ENCODE assay signal across 15 cellular contexts in the genomic region with DNA sequence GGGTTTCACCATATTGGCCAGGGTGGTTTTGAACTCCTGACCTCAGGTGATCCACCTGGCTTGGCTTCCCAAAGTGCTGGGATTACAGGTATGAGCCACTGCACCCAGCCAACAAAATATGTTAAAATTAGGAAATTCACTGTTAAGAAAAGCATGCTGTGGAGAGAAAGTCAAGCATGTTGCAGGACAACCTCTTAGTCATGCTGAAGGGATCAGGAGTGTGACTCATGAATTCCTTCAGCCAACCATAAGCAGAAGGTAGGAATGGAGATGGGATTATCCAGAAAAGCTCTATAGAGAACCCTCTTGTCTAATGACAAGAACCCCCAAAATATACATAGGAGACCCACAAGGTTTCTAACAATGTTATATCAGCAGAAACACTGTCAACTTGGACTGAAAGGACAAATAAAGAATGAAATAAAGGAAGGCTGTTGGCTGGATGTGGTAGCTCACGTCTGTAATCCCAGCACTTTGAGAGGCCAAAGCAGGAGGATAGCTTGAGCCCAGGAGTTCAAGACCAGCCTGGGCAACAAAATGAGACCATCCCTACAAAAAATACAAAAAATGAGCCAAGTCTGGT. TPM values are rescaled to one million over a fixed set of nuclear protein-coding genes. Genes with fewer than 3 reads are reported as not detected.
DNase-seq lines count a peak whose midpoint lies in the region; FAIRE-seq and TF ChIP-seq lines count a peak whose summit lies in the region.
"Had no signal": no experiment of that assay in that cellular context is flagged by ENCODE, and none has a peak within 500 bp of the region (broad histone marks: within the 10 kb centered on the region; RNA-seq: fewer than 3 reads in every experiment).

No MANE protein-coding gene starts in this region.

- CTCF ChIA-PET in endothelial cell of umbilical vein (lab: Charles Lee), result interaction anchor here (2.5 kb wide), 1 partner anchor 14 kb away, joined by 7 read pairs; no protein-coding TSS in a partner anchor

- no peak overlapping the region for H3K18ac ChIP-seq in trophoblast cell (ENCODE audit: low read length)

- TF ChIP-seq POLR2A in NB4 (IDR thresholded peaks at IDR 0.05; ENCODE audit: extremely low read depth, insufficient read length), result no peak
- no peak for TF ChIP-seq POLR2A in endothelial cell of umbilical vein (IDR thresholded peaks at IDR 0.05; ENCODE audit: low read depth, low read length)
- no peak for TF ChIP-seq POLR2A in sigmoid colon (IDR thresholded peaks at IDR 0.05)

- no peak overlapping the region for H3K23ac ChIP-seq in trophoblast cell (ENCODE audit: low read length)

- H3K4me3 ChIP-seq in NB4 (ENCODE audit: low read depth, low read length) (no peak overlapping the region), endothelial cell of umbilical vein (replicated peaks in 1 of 3; ENCODE audit: insufficient read depth in 1 of 3, low read depth in 1 of 3, low read length in 3 of 3) (no peak overlapping the region), trophoblast cell (ENCODE audit: low read depth, low read length) (no peak overlapping the region), sigmoid colon (no peak overlapping the region)

- no peak for TF ChIP-seq EP300 in sigmoid colon (IDR thresholded peaks at IDR 0.05)

- H3K9me3 ChIP-seq in endothelial cell of umbilical vein (replicated peaks; ENCODE audit: control insufficient read depth, insufficient read depth, low read length) (no peaks in the 10 kb centered on the region), trophoblast cell (ENCODE audit: insufficient read depth, low read depth, low read length) (no peaks in the 10 kb centered on the region), sigmoid colon (peaks cover 0 to 5% (median 2%) of the 10 kb centered on the region in 4 donors)

- H3K27me3 ChIP-seq in endothelial cell of umbilical vein (ENCODE audit: control insufficient read depth in 2 of 2, insufficient read depth in 2 of 2, low read length in 2 of 2) (no peaks in the 10 kb centered on the region), trophoblast cell (ENCODE audit: insufficient read depth, low read length) (no peaks in the 10 kb centered on the region), sigmoid colon (no peaks in the 10 kb centered on the region)

- H3K4me1 ChIP-seq in endothelial cell of umbilical vein (ENCODE audit: control insufficient read depth, extremely low read depth, insufficient read depth, low read length) (no peaks in the 10 kb centered on the region), trophoblast cell (ENCODE audit: control insufficient read depth in 1 of 2, insufficient read depth in 2 of 2, low read length in 2 of 2) (no peaks in the 10 kb centered on the region), sigmoid colon (peaks cover 0 to 27% (median 11%) of the 10 kb centered on the region in 4 donors)

- H3K14ac ChIP-seq in trophoblast cell (ENCODE audit: low read length), result no peak overlapping the region

- H3K27ac ChIP-seq in endothelial cell of umbilical vein (ENCODE audit: insufficient read depth, low read depth, low read length) (no peak overlapping the region), trophoblast cell (ENCODE audit: low read depth, low read length) (no peak overlapping the region), sigmoid colon (no peak overlapping the region)

- no peaks in the 10 kb centered on the region for H3K9me1 ChIP-seq in endothelial cell of umbilical vein (replicated peaks; ENCODE audit: control insufficient read depth, extremely low read depth, insufficient read depth, low read length)

- no peak overlapping the region for H2BK12ac ChIP-seq in trophoblast cell (ENCODE audit: low read length)

- H3K4me2 ChIP-seq in endothelial cell of umbilical vein (ENCODE audit: insufficient read depth, low read length) (no peak overlapping the region), trophoblast cell (ENCODE audit: low read length) (no peak overlapping the region)

- H2BK5ac ChIP-seq in trophoblast cell (ENCODE audit: low read depth, low read length, poor library complexity), result no peak overlapping the region

- no CpG with 5 or more reads among the region's 1 CpG for WGBS in trophoblast cell (ENCODE audit: extremely low coverage, insufficient coverage, insufficient read length)
- WGBS in sigmoid colon, 2 donors, result 96 to 97% methylated on average over 1 of the region's 1 CpG

- no peak overlapping the region for H4K8ac ChIP-seq in trophoblast cell (ENCODE audit: low read depth, low read length)

- peaks cover 64% of the 10 kb centered on the region for H3K79me2 ChIP-seq in endothelial cell of umbilical vein (ENCODE audit: control insufficient read depth, insufficient read depth, low read length)
- peaks cover 3% of the 10 kb centered on the region for H3K79me2 ChIP-seq in trophoblast cell (ENCODE audit: control insufficient read depth, insufficient read depth, low read length, poor library complexity)

- BruUV-seq in endothelial cell of umbilical vein (replicated peaks; lab: Mats Ljungman, UMichigan), result no TSS peak

- DNase-seq in SIG-M5 treated with dmso at 0.1 percent for 504 hours (lab: John Stamatoyannopoulos, UW; ENCODE audit: unreplicated experiment) (peak; percentile 7), SIG-M5 (lab: John Stamatoyannopoulos, UW) (no peak), NB4 (ENCODE audit: low read depth) (peak; percentile 20), endothelial cell of umbilical vein (ENCODE audit: low read depth, low spot score) (no peak), trophoblast cell (peak; percentile 64 to 90), occipital lobe (lab: John Stamatoyannopoulos, UW) (no peak), sigmoid colon (no peak), GM20000 (ENCODE audit: low spot score) (no peak)
- DNase-seq: activated naive CD4-positive, alpha-beta T cell treated with anti-CD3 and anti-CD28 coated beads, Interleukin-2, amount 50 U/mL, for 16 hours; DMS 273 treated with DMSO at 0.1 percent for 48 hours; NCI-H146; NCI-H524; SHP77 had no signal

- peak overlapping the region; percentile 41 for H2BK120ac ChIP-seq in trophoblast cell (ENCODE audit: insufficient read depth, low read length, poor library complexity)

- POLR2A ChIA-PET in endothelial cell of umbilical vein (lab: Charles Lee), result no interaction called here

- dilution Hi-C loops in endothelial cell of umbilical vein (cut with MboI; ENCODE audit: extremely low pct_ligation_motif_present, low sequenced_read_pairs), result no loop called here

- no peak overlapping the region for H4K91ac ChIP-seq in trophoblast cell (ENCODE audit: low read depth, low read length)

- H4K12ac ChIP-seq in trophoblast cell (ENCODE audit: low read depth, low read length), result no peak overlapping the region

- H3K9ac ChIP-seq in endothelial cell of umbilical vein (replicated peaks; ENCODE audit: extremely low read depth, insufficient read depth, low read length) (no peak overlapping the region), trophoblast cell (ENCODE audit: low read length) (no peak overlapping the region)

- no peak for FAIRE-seq in endothelial cell of umbilical vein (lab: Jason Lieb, UNC)

- H2AK5ac ChIP-seq in trophoblast cell (ENCODE audit: low read length), result no peak overlapping the region

- H3K36me3 ChIP-seq in endothelial cell of umbilical vein (ENCODE audit: control insufficient read depth in 2 of 2, extremely low read depth in 1 of 2, insufficient read depth in 2 of 2, low read length in 2 of 2) (no peaks in the 10 kb centered on the region), trophoblast cell (ENCODE audit: control insufficient read depth in 1 of 2, insufficient read depth in 2 of 2, low read length in 2 of 2) (no peaks in the 10 kb centered on the region), sigmoid colon (no peaks in the 10 kb centered on the region)

- H3K79me1 ChIP-seq in trophoblast cell (ENCODE audit: low read length), result no peaks in the 10 kb centered on the region

- H4K20me1 ChIP-seq in endothelial cell of umbilical vein (replicated peaks; ENCODE audit: control insufficient read depth, extremely low read depth, insufficient read depth, low read length), result no peaks in the 10 kb centered on the region

- no peak overlapping the region for H2AFZ ChIP-seq in endothelial cell of umbilical vein (ENCODE audit: low read depth, low read length)
- H2AFZ ChIP-seq in trophoblast cell (ENCODE audit: insufficient read depth, low read length, poor library complexity), result no peak overlapping the region

- intact Hi-C loops in endothelial cell of umbilical vein (cut with micrococcal nuclease), result no loop called here
- intact Hi-C loops in sigmoid colon (cut with DNase I), result no loop called here

- peak overlapping the region; percentile 70 for H3K4ac ChIP-seq in trophoblast cell (ENCODE audit: low read depth, low read length)

- no peak for TF ChIP-seq CTCF in NB4 (IDR thresholded peaks at IDR 0.05; ENCODE audit: low read depth, low read length)
- TF ChIP-seq CTCF in endothelial cell of umbilical vein (IDR thresholded peaks at IDR 0.05; ENCODE audit: extremely low read depth in 1 of 2, insufficient read depth in 1 of 2, low read depth in 1 of 2, low read length in 2 of 2), result no peak
- TF ChIP-seq CTCF in sigmoid colon (IDR thresholded peaks at IDR 0.05), result no peak
- no peak for TF ChIP-seq CTCF in GM20000 (IDR thresholded peaks at IDR 0.05; ENCODE audit: extremely low read depth, missing control alignments)

RNA-seq across cellular contexts. Expression of a gene that starts 16.0 kb away (rescaled TPM):
- total RNA-seq in endothelial cell of umbilical vein (44.1 and 48.6 TPM in 2 replicates), occipital lobe (33.4 TPM), sigmoid colon (100 to 1,000 TPM in 1 of 4 donors, 10 to 100 TPM in 3; 19.6 to 104 (median 72.1) TPM)
- polyA plus RNA-seq in endothelial cell of umbilical vein (11.6 and 13.6 TPM in 2 replicates), sigmoid colon (10 to 100 TPM; 10.8 to 29.2 (median 10.9) TPM)
- 7.5 and 8.4 TPM in 2 replicates for polyA plus RNA-seq in endothelial cell of umbilical vein (2011; cell fraction: cytosol; rRNA removed)
- polyA plus RNA-seq in endothelial cell of umbilical vein (2011; cell fraction: nucleus; rRNA removed), result 29.8 and 33.1 TPM in 2 replicates
- 17.1 and 21.6 TPM in 2 replicates for polyA plus RNA-seq in endothelial cell of umbilical vein (2012)
- polyA minus RNA-seq in endothelial cell of umbilical vein, result 53.2 and 69.2 TPM in 2 replicates
- polyA minus RNA-seq in endothelial cell of umbilical vein (2011; cell fraction: cytosol; rRNA and poly(A)+ RNA removed), result 13.6 TPM
- polyA minus RNA-seq in endothelial cell of umbilical vein (2011; cell fraction: nucleus; rRNA and poly(A)+ RNA removed), result 57.8 and 70.7 TPM in 2 replicates
- 51.3 and 51.5 TPM in 2 replicates for polyA plus RNA-seq in trophoblast cell (2013)

RNA-seq across cellular contexts. Expression of a gene that starts 58.7 kb away (rescaled TPM):
- total RNA-seq in endothelial cell of umbilical vein (not detected in 2 replicates), occipital lobe (0.62 TPM), sigmoid colon (under 1 TPM in 1 of 4 donors, not detected in 3; 0.28 TPM)
- polyA plus RNA-seq in endothelial cell of umbilical vein (not detected in 2 replicates), sigmoid colon (under 1 TPM in 2 of 3 donors, not detected in 1; 0.44 to 0.60 TPM)
- polyA plus RNA-seq in endothelial cell of umbilical vein (2011; cell fraction: cytosol; rRNA removed), result 0.10 TPM in 1 of 2 replicates, not detected in the other
- polyA plus RNA-seq in endothelial cell of umbilical vein (2011; cell fraction: nucleus; rRNA removed), result not detected in 2 replicates
- polyA plus RNA-seq in endothelial cell of umbilical vein (2012), result not detected in 2 replicates
- polyA minus RNA-seq in endothelial cell of umbilical vein, result not detected in 2 replicates
- polyA minus RNA-seq in endothelial cell of umbilical vein (2011; cell fraction: cytosol; rRNA and poly(A)+ RNA removed), result not detected
- polyA minus RNA-seq in endothelial cell of umbilical vein (2011; cell fraction: nucleus; rRNA and poly(A)+ RNA removed), result not detected in 2 replicates
- 28.8 and 36.5 TPM in 2 replicates for polyA plus RNA-seq in trophoblast cell (2013)
- total RNA-seq: mononuclear cell, ureter had no signal

Comparison
In these comparisons a context has a peak if more than half of its experiments do, and no peak if none do; other contexts are left out.
1. DNase-seq: peak in SIG-M5 treated with dmso at 0.1 percent for 504 hours (single experiment), NB4 (single experiment) and trophoblast cell (2 of 2); none in SIG-M5 (single experiment), endothelial cell of umbilical vein (single experiment), occipital lobe (single experiment), sigmoid colon (single experiment) and GM20000 (single experiment).